Comparison of ENCODE assay signal across 24 cellular contexts in genomic region chr2:13768274-13768673, GRCh38.
"Had no signal": no experiment of that assay in that cellular context is flagged by ENCODE, and none has a peak within 500 bp of the region (broad histone marks: within the 10 kb centered on the region; RNA-seq: fewer than 3 reads in every experiment).

No MANE protein-coding gene starts in this region.

- H3K4me3 ChIP-seq: coronary artery, esophagus muscularis mucosa, gastrocnemius medialis, heart left ventricle, ovary, prostate gland, testis, uterus had no signal

- DNase-seq: activated CD4-positive, alpha-beta memory T cell treated with anti-CD3 and anti-CD28 coated beads, Interleukin-2, amount 10 ng/mL, durations not matched to agents 7 days and 5 days; activated CD4-positive, alpha-beta T cell treated with anti-CD3 and anti-CD28 coated beads, Interleukin-2, amount 10 ng/mL, durations not matched to agents 24 days and 14 days; activated effector memory CD4-positive, alpha-beta T cell treated with Interleukin-2 at 50 U/mL for 16 hours; activated naive CD4-positive, alpha-beta T cell treated with anti-CD3 and anti-CD28 coated beads for 36 hours; activated naive CD8-positive, alpha-beta T cell treated with anti-CD3 and anti-CD28 coated beads, Interleukin-2, amount 10 ng/mL, durations not matched to agents 7 days and 5 days; activated T-cell treated with anti-CD3 and anti-CD28 coated beads, Interleukin-2, amount 50 U/mL, for 72 hours; amniotic stem cell; gastrocnemius medialis; heart left ventricle; islet precursor cell; left cardiac atrium; midbrain; natural killer cell; ovary; stimulated activated CD4-positive, alpha-beta T cell treated with anti-CD3 and anti-CD28 coated beads, Interleukin-2, amount 100 ng/mL, for 48 hours; stimulated activated CD8-positive, alpha-beta memory T cell treated with anti-CD3 and anti-CD28 coated beads, Interleukin-4, amount 100 ng/mL, for 48 hours; stimulated activated naive B cell treated with anti-CD40 and anti-IgM and Interleukin-4, amounts not matched to agents 10 μg/mL and 1 μg/mL and 100 μg/mL, for 72 hours; testis; trophoblast cell; uterus had no signal

- H3K36me3 ChIP-seq: esophagus muscularis mucosa, gastrocnemius medialis, heart left ventricle, ovary, prostate gland, uterus had no signal

- ATAC-seq: activated CD4-positive, CD25-positive, alpha-beta regulatory T cell treated with anti-CD3 and anti-CD28 coated beads, Interleukin-2, amount 50 U/mL, for 24 hours; activated T-cell treated with anti-CD3 and anti-CD28 coated beads, Interleukin-2, amount 50 U/mL, for 72 hours; gastrocnemius medialis; heart left ventricle; left cardiac atrium; natural killer cell; stimulated activated naive B cell treated with anti-CD40 and anti-IgM and Interleukin-4, amounts not matched to agents 10 μg/mL and 1 μg/mL and 100 μg/mL, for 72 hours had no signal

- H3K27ac ChIP-seq: coronary artery, esophagus muscularis mucosa, gastrocnemius medialis, heart left ventricle, ovary, prostate gland, testis, uterus had no signal

- H3K27me3 ChIP-seq: esophagus muscularis mucosa, gastrocnemius medialis, heart left ventricle, ovary, testis, uterus had no signal

- H3K9me3 ChIP-seq: esophagus muscularis mucosa, gastrocnemius medialis, heart left ventricle, ovary, prostate gland, testis, uterus had no signal

- H3K4me1 ChIP-seq: esophagus muscularis mucosa, gastrocnemius medialis, heart left ventricle, prostate gland, testis, uterus had no signal
